In the genomic region with DNA sequence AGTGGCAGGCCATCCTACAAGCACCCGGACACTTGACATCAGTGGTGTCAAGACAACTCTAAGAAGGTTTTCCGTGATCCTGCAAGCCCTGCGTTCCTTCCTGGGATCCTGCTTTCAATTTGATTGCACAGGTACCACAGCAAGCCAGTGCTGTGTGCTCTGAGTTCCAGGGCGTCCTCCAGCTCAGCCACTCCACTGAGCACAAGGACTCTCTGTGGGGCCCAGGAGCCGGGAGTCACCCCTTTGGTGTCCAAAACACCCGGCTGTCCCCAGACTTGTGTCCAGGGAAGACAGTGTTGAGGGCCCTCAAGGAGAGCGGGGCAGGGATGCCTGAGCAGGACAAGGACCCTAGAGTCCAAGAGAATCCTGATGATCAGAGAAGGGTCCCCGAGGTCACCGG, we compare ENCODE assay signal across 3 cellular contexts. TPM values are rescaled to one million over a fixed set of nuclear protein-coding genes. Genes with fewer than 3 reads are reported as not detected.
"Had no signal": no experiment of that assay in that cellular context is flagged by ENCODE, and none has a peak within 500 bp of the region (broad histone marks: within the 10 kb centered on the region; RNA-seq: fewer than 3 reads in every experiment).

No MANE protein-coding gene starts in this region.

RNA-seq across cellular contexts. Expression of gene GGTLC1, which starts 0.4 kb away (rescaled TPM):
- total RNA-seq: LHCN-M2, M059J, MCF 10A had no signal
